8 cellular contexts compared by ENCODE assay signal in genomic region chr18:13801260-13801601, GRCh38. TPM values are rescaled to one million over a fixed set of nuclear protein-coding genes. Genes with fewer than 3 reads are reported as not detected.
A peak's percentile ranks its signal among the peaks of the same experiment; 100 is the strongest.
DNase-seq lines count a peak whose midpoint lies in the region; ATAC-seq and TF ChIP-seq lines count a peak whose summit lies in the region.

No MANE protein-coding gene starts in this region.

- no peaks in the 10 kb centered on the region for H3K9me3 Mint-ChIP-seq in activated T-helper 17 cell treated with anti-CD3 and anti-CD28 coated beads, Interleukin-2, amount 50 U/mL, for 72 hours
- peaks cover 0 to 2% (median 0%) of the 10 kb centered on the region in 6 donors for H3K9me3 Mint-ChIP-seq in immature natural killer cell

- H3K27ac ChIP-seq in HCT116 (ENCODE audit: low read depth, low read length) (no peak overlapping the region), smooth muscle cell (ENCODE audit: low read depth) (no peak overlapping the region)

- TF ChIP-seq CTCF in HCT116 (IDR thresholded peaks at IDR 0.05 in 2 of 3, conservative IDR thresholded peaks at IDR 0.05 in 1 of 3; ENCODE audit: borderline replicate concordance in 1 of 3, insufficient read depth in 1 of 3, low read depth in 2 of 3, low read length in 2 of 3) (no peak), smooth muscle cell (IDR thresholded peaks at IDR 0.05; ENCODE audit: borderline replicate concordance, insufficient read depth, poor library complexity, severe bottlenecking) (no peak)

- peak; percentile 36 for ATAC-seq in HCT116
- ATAC-seq in activated T-helper 17 cell treated with anti-CD3 and anti-CD28 coated beads, Interleukin-2, amount 50 U/mL, for 72 hours (replicated peaks): no peak
- no peak for ATAC-seq in HG03469 (IDR thresholded peaks at IDR 0.05; ENCODE audit: unreplicated experiment)

- H3K9me2 ChIP-seq in HCT116 (ENCODE audit: insufficient read depth): no peaks in the 10 kb centered on the region

- no peak for TF ChIP-seq POLR2A in HCT116 (IDR thresholded peaks at IDR 0.05; ENCODE audit: borderline replicate concordance, extremely low read depth, insufficient read depth, insufficient read length)

- H3K79me2 ChIP-seq in HCT116 (ENCODE audit: insufficient read depth, low read length) (no peaks in the 10 kb centered on the region), smooth muscle cell (ENCODE audit: low read depth) (no peaks in the 10 kb centered on the region)

- H3K4me1 Mint-ChIP-seq in activated T-helper 17 cell treated with anti-CD3 and anti-CD28 coated beads, Interleukin-2, amount 50 U/mL, for 72 hours: no peaks in the 10 kb centered on the region
- peaks cover 3 to 4% of the 10 kb centered on the region in 2 donors for H3K4me1 Mint-ChIP-seq in immature natural killer cell

- no peaks in the 10 kb centered on the region for H3K27me3 ChIP-seq in HCT116 (ENCODE audit: insufficient read depth, low read length)
- peaks cover 11% of the 10 kb centered on the region for H3K27me3 ChIP-seq in smooth muscle cell (ENCODE audit: low read depth)

- H3K4me3 Mint-ChIP-seq in activated T-helper 17 cell treated with anti-CD3 and anti-CD28 coated beads, Interleukin-2, amount 50 U/mL, for 72 hours: peak overlapping the region; percentile 44
- H3K4me3 Mint-ChIP-seq in immature natural killer cell: peak overlapping the region in 2 of 5 donors; percentile 33 to 34

- intact Hi-C loops in HCT116 (cut with micrococcal nuclease): loop anchor here (5.0 kb wide), 1 partner anchor 244 kb away; no protein-coding TSS in a partner anchor

- H3K9me3 ChIP-seq in HCT116 (ENCODE audit: control insufficient read depth in 1 of 2, insufficient read depth in 1 of 2, low read depth in 1 of 2, low read length in 2 of 2) (no peaks in the 10 kb centered on the region), smooth muscle cell (replicated peaks; ENCODE audit: low read depth) (no peaks in the 10 kb centered on the region)

- H2AFZ ChIP-seq in HCT116 (ENCODE audit: low read depth, low read length, poor library complexity, severe bottlenecking): peak overlapping the region; percentile 95
- H2AFZ ChIP-seq in smooth muscle cell (ENCODE audit: low read depth): peak overlapping the region; percentile 87

- no TSS peak for BruUV-seq in HCT116 (replicated peaks; lab: Mats Ljungman, UMichigan)

- H3K4me1 ChIP-seq in HCT116 (ENCODE audit: control insufficient read depth in 1 of 2, insufficient read depth in 2 of 2, low read length in 2 of 2): peaks cover 16 to 27% of the 10 kb centered on the region in 2 experiments
- peaks cover 6% of the 10 kb centered on the region for H3K4me1 ChIP-seq in smooth muscle cell (ENCODE audit: low read depth)

- CTCF ChIA-PET in HCT116 (lab: Charles Lee): interaction anchor here (1.0 kb wide), 1 partner anchor 243 kb away, joined by 3 read pairs; no protein-coding TSS in a partner anchor

- peaks cover 66% of the 10 kb centered on the region for H3K27me3 Mint-ChIP-seq in activated T-helper 17 cell treated with anti-CD3 and anti-CD28 coated beads, Interleukin-2, amount 50 U/mL, for 72 hours
- peaks cover 9 to 29% (median 17%) of the 10 kb centered on the region in 3 donors for H3K27me3 Mint-ChIP-seq in immature natural killer cell (ENCODE audit: low read depth in 3 of 3)

- no peaks in the 10 kb centered on the region for H4K20me1 ChIP-seq in HCT116 (ENCODE audit: insufficient read depth)
- no peaks in the 10 kb centered on the region for H4K20me1 ChIP-seq in smooth muscle cell (ENCODE audit: low read depth)

- no peak for TF ChIP-seq RAD21 in HCT116 (IDR thresholded peaks at IDR 0.05; ENCODE audit: low read depth)

- no peaks in the 10 kb centered on the region for H3K36me3 Mint-ChIP-seq in activated T-helper 17 cell treated with anti-CD3 and anti-CD28 coated beads, Interleukin-2, amount 50 U/mL, for 72 hours (ENCODE audit: low read depth)
- no peaks in the 10 kb centered on the region for H3K36me3 Mint-ChIP-seq in immature natural killer cell

- H3K4me2 ChIP-seq in HCT116 (ENCODE audit: low read length) (peak overlapping the region; percentile 92), smooth muscle cell (peak overlapping the region; percentile 83)

- WGBS in smooth muscle cell (ENCODE audit: low lambda C conversion rate): 11% methylated on average over 15 of the region's 15 CpGs

- H3K9ac ChIP-seq in HCT116 (ENCODE audit: low read length) (peak overlapping the region; percentile 25; the same call in 1 of the 2 replicates), smooth muscle cell (ENCODE audit: low read depth) (no peak overlapping the region)

- H3K36me3 ChIP-seq in HCT116 (ENCODE audit: control insufficient read depth in 1 of 2, insufficient read depth in 2 of 2, low read length in 2 of 2) (no peaks in the 10 kb centered on the region), smooth muscle cell (ENCODE audit: low read depth) (no peaks in the 10 kb centered on the region)

- H3F3A ChIP-seq in smooth muscle cell (ENCODE audit: low read depth): no peaks in the 10 kb centered on the region

- DNase-seq in HCT116 (ENCODE audit: low read depth, low spot score): no peak
- DNase-seq in smooth muscle cell (lab: John Stamatoyannopoulos, UW; ENCODE audit: unreplicated experiment): no peak
- DNase-seq in NCI-H128 (lab: John Stamatoyannopoulos, UW; ENCODE audit: unreplicated experiment): no peak
- DNase-seq in ecto neural progenitor cell (ENCODE audit: low spot score): no peak
- no peak for DNase-seq in immature natural killer cell

- RAD21 ChIA-PET in HCT116 (lab: Charles Lee; ENCODE audit: low non-redundant PET in 1 of 2, low total read pairs in 2 of 2, uncharacterized antibody in 2 of 2, unreplicated experiment in 2 of 2): interaction anchor here in 1 of 2 experiments (0.7 kb wide), 1 partner anchor 18 kb away, joined by 4 read pairs; no protein-coding TSS in a partner anchor

- H3K4me3 ChIP-seq in HCT116 (replicated peaks in 1 of 2; ENCODE audit: low read depth in 1 of 2, low read length in 2 of 2) (peak overlapping the region; percentile 22 to 49), iPS-11a (ENCODE audit: low read depth, low read length) (peak overlapping the region; percentile 43), smooth muscle cell (peak overlapping the region; percentile 48)

- POLR2A ChIA-PET in HCT116 (lab: Charles Lee): no interaction called here

- no peak overlapping the region for H3K27ac Mint-ChIP-seq in activated T-helper 17 cell treated with anti-CD3 and anti-CD28 coated beads, Interleukin-2, amount 50 U/mL, for 72 hours
- no peak overlapping the region for H3K27ac Mint-ChIP-seq in immature natural killer cell

TF ChIP-seq in HCT116, 20 proteins besides CTCF, POLR2A, EP300 and RAD21:
- TF ChIP-seq POLR2AphosphoS5 (IDR thresholded peaks at IDR 0.05; ENCODE audit: low read depth, low read length) (no peak), SP1 (IDR thresholded peaks at IDR 0.05; ENCODE audit: low read depth) (no peak), CEBPB (IDR thresholded peaks at IDR 0.05; ENCODE audit: low read depth) (no peak), ZBTB33 (IDR thresholded peaks at IDR 0.05; ENCODE audit: extremely low read depth, insufficient replicate concordance, low read length) (no peak)
TF ChIP-seq in HCT116: peak in this region for 0.

RNA-seq across cellular contexts. Expression of gene MC5R, which starts 22.7 kb away (rescaled TPM):
- total RNA-seq in HCT116 (2021; ENCODE audit: unreplicated experiment): not detected
- polyA plus RNA-seq in HCT116 (2012): not detected in 2 replicates
- total RNA-seq in activated T-helper 17 cell treated with anti-CD3 and anti-CD28 coated beads, Interleukin-2, amount 50 U/mL, for 72 hours: not detected
- not detected in 2 replicates for total RNA-seq in smooth muscle cell
- polyA plus RNA-seq in smooth muscle cell: not detected in 2 replicates
- not detected for polyA plus RNA-seq in immature natural killer cell
